8 cellular contexts compared by ENCODE assay signal in genomic region chr11:88886796-88887195, GRCh38.
DNase-seq lines count a peak whose midpoint lies in the region; ATAC-seq and TF ChIP-seq lines count a peak whose summit lies in the region.

No MANE protein-coding gene starts in this region.

- H3K27ac ChIP-seq in PC-3 (ENCODE audit: low read length) = no peak overlapping the region

- H3K27me3 ChIP-seq in PC-3 (ENCODE audit: low read length) = no peaks in the 10 kb centered on the region

- ATAC-seq in HG02885 (IDR thresholded peaks at IDR 0.05; ENCODE audit: poor library complexity, unreplicated experiment) = peak; percentile 72
- ATAC-seq in PC-3 = peak; percentile 99
- no peak for ATAC-seq in omental fat pad (ENCODE audit: low FRiP score)
- no peak for ATAC-seq in sciatic nerve

- TF ChIP-seq CTCF in AG04449 (IDR thresholded peaks at IDR 0.05; ENCODE audit: insufficient read depth, low read length, missing control alignments) (peak; percentile 30), PC-3 (conservative IDR thresholded peaks at IDR 0.05; ENCODE audit: low read depth, low read length) (peak; percentile 87), cardiac fibroblast (IDR thresholded peaks at IDR 0.05; ENCODE audit: low read depth, low read length) (peak; percentile 43), omental fat pad (IDR thresholded peaks at IDR 0.05) (no peak)

- POLR2A ChIA-PET in AG04449 (lab: Yijun Ruan, JAX) (no interaction called here), PC-3 (lab: Charles Lee; ENCODE audit: unreplicated experiment) (no interaction called here)

- no peaks in the 10 kb centered on the region for H3K79me2 ChIP-seq in PC-3 (ENCODE audit: low read length)

- no peaks in the 10 kb centered on the region for H3K9me2 ChIP-seq in PC-3 (replicated peaks; ENCODE audit: low read length)

- H3K9ac ChIP-seq in PC-3 (ENCODE audit: low read length) = no peak overlapping the region

- DNase-seq in AG04449 (ENCODE audit: low read depth, low spot score) (no peak), GM04503 (ENCODE audit: low read depth) (peak; percentile 7), PC-3 (peak; percentile 94), cardiac fibroblast (ENCODE audit: low read depth in 2 of 2) (peak; percentile 54 to 60), skeletal muscle cell (ENCODE audit: low read depth) (peak; percentile 15), omental fat pad (ENCODE audit: low spot score) (no peak), sciatic nerve (ENCODE audit: low spot score) (no peak)

- H3K4me2 ChIP-seq in PC-3 (ENCODE audit: low read length) = no peak overlapping the region

- CTCF ChIA-PET in AG04449 (lab: Yijun Ruan, JAX) (interaction anchor here (0.7 to 1.3 kb wide), 3 partner anchors 32 to 334 kb away, joined by 3 to 4 read pairs (median 3); no protein-coding TSS in a partner anchor), PC-3 (lab: Charles Lee) (interaction anchor here (0.6 to 1.2 kb wide), 5 partner anchors 332 to 1100 kb away, joined by 3 to 6 read pairs (median 4); no protein-coding TSS in a partner anchor)

- H3F3A ChIP-seq in PC-3 (ENCODE audit: low read length, unreplicated experiment) = no peaks in the 10 kb centered on the region

- no peak overlapping the region for H3K4me3 ChIP-seq in AG04449 (ENCODE audit: low read depth, low read length)
- H3K4me3 ChIP-seq in PC-3 (ENCODE audit: low read length) = no peak overlapping the region
- no peak overlapping the region for H3K4me3 ChIP-seq in cardiac fibroblast (replicated peaks in 1 of 2; ENCODE audit: low read depth in 2 of 2, low read length in 2 of 2)
- H3K4me3 ChIP-seq in skeletal muscle cell (ENCODE audit: low read depth, low read length) = no peak overlapping the region

- H2AFZ ChIP-seq in PC-3 (ENCODE audit: low read length) = no peak overlapping the region

- H3K9me3 ChIP-seq in PC-3 (ENCODE audit: low read length) = 0 out of 2 replicates have a peak, but pooled peaks cover 2% of the 10 kb centered on the region

- H3K36me3 ChIP-seq in PC-3 (ENCODE audit: low read depth, low read length) = no peaks in the 10 kb centered on the region

- intact Hi-C loops in PC-3 (cut with micrococcal nuclease) = loop anchor here (1.0 to 10.0 kb wide), 5 partner anchors 331 to 1532 kb away; no protein-coding TSS in a partner anchor
- intact Hi-C loops in sciatic nerve (cut with DNase I) = no loop called here

- no peaks in the 10 kb centered on the region for H4K20me1 ChIP-seq in PC-3 (ENCODE audit: low read length)

- BruUV-seq in PC-3 (replicated peaks; lab: Mats Ljungman, UMichigan) = no TSS peak

- H3K4me1 ChIP-seq in PC-3 (ENCODE audit: insufficient read depth, low read length) = no peaks in the 10 kb centered on the region

Comparison
In these comparisons a context has a peak if more than half of its experiments do, and no peak if none do; other contexts are left out.
1. DNase-seq: peak in GM04503 (single experiment), PC-3 (single experiment), cardiac fibroblast (2 of 2) and skeletal muscle cell (single experiment); none in AG04449 (single experiment), omental fat pad (single experiment) and sciatic nerve (single experiment).
2. CTCF ChIP-seq: peak in AG04449 (single experiment), PC-3 (single experiment) and cardiac fibroblast (single experiment); none in omental fat pad (0 of 3).
3. ATAC-seq: peak in HG02885 (single experiment) and PC-3 (single experiment); none in omental fat pad (single experiment) and sciatic nerve (single experiment).